1 cellular context compared by ENCODE assay signal in the genomic region with DNA sequence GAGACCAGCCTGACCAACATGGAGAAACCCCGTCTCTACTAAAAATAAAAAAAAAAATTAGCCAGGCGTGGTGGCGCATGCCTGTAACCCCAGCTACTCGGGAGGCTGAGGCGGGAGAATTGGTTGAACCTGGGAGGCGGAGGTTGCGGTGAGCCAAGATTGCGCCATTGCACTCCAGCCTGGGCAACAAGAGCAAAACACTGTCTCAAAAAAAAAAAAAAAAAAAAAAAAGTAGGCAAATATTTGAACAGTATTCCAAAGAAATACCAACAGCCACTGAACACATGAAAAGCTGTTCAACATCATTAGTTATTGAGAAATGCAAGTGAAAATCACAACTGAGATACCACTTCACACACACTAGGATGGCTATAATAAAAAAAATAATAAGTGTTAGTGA.
TF ChIP-seq lines count a peak whose summit lies in the region.

No MANE protein-coding gene starts in this region.

TF ChIP-seq in HepG2, 621 proteins besides CTCF, POLR2A, EP300 and RAD21 (continued from another document):
- TF ChIP-seq, protein P1, sequence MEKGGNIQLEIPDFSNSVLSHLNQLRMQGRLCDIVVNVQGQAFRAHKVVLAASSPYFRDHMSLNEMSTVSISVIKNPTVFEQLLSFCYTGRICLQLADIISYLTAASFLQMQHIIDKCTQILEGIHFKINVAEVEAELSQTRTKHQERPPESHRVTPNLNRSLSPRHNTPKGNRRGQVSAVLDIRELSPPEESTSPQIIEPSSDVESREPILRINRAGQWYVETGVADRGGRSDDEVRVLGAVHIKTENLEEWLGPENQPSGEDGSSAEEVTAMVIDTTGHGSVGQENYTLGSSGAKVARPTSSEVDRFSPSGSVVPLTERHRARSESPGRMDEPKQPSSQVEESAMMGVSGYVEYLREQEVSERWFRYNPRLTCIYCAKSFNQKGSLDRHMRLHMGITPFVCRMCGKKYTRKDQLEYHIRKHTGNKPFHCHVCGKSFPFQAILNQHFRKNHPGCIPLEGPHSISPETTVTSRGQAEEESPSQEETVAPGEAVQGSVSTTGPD (CRISPR knock-in tag; IDR thresholded peaks at IDR 0.05), result peak; percentile 64; the same call in 1 of the 2 replicates
- TF ChIP-seq ZBTB38 (CRISPR knock-in tag; IDR thresholded peaks at IDR 0.05) (peak; percentile 86), HDAC2 (CRISPR knock-in tag; IDR thresholded peaks at IDR 0.05) (0 out of 2 replicates have a peak, but pooled peaks have one; percentile 29), PHF21A (CRISPR knock-in tag; IDR thresholded peaks at IDR 0.05) (0 out of 2 replicates have a peak, but pooled peaks have one; percentile 19), CEBPG (CRISPR knock-in tag; IDR thresholded peaks at IDR 0.05) (peak; percentile 75)
